Comparison of ENCODE assay signal across 9 cellular contexts in the genomic region with DNA sequence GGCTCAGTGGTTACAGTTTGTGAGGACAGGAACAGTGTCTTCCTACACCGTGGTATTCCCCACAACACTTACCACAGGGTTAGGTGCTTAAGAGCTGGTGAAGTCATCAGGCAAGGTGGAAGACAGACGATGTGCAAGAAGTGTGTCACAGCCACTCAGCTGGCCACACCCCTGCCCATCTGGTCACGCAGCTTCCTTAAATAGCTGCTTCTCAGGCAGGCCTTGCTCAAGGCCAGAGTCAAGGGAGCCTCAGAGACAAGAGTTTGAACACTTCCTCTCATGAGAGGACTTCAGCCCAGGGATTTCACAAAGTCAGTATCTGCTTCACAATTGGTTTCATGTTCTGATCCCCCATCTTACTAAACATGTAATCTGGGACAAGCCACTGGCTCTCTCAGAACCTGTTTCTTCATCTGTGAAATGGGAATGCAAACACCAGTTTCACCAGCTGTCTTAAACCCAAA.
A peak's percentile ranks its signal among the peaks of the same experiment; 100 is the strongest.
DNase-seq lines count a peak whose midpoint lies in the region; ATAC-seq lines count a peak whose summit lies in the region.
"Had no signal": no experiment of that assay in that cellular context is flagged by ENCODE, and none has a peak within 500 bp of the region (broad histone marks: within the 10 kb centered on the region; RNA-seq: fewer than 3 reads in every experiment).

No MANE protein-coding gene starts in this region.

- no peak overlapping the region for H3K18ac ChIP-seq in trophoblast cell (ENCODE audit: low read length)

- no peaks in the 10 kb centered on the region for H3K4me1 Mint-ChIP-seq in central memory CD8-positive, alpha-beta T cell

- DNase-seq in KG1 (lab: John Stamatoyannopoulos, UW): peak; percentile 29
- DNase-seq in central memory CD8-positive, alpha-beta T cell (ENCODE audit: low spot score in 2 of 2): peak in 1 of 2 donors; percentile 12
- peak; percentile 63 to 64 for DNase-seq in trophoblast cell
- no peak for DNase-seq in activated naive CD4-positive, alpha-beta T cell (lab: John Stamatoyannopoulos, UW)
- no peak for DNase-seq in NCI-H345 treated with DMSO at 0.1 percent for 48 hours (lab: John Stamatoyannopoulos, UW; ENCODE audit: unreplicated experiment)
- no peak for DNase-seq in HAP-1 (ENCODE audit: low spot score in 2 of 2)

- H4K8ac ChIP-seq in trophoblast cell (ENCODE audit: low read depth, low read length): no peak overlapping the region

- no peak overlapping the region for H4K12ac ChIP-seq in trophoblast cell (ENCODE audit: low read depth, low read length)

- in situ Hi-C loops in HAP-1 (cut with MboI; ENCODE audit: low sequenced_read_pairs): no loop called here

- H3K4me3 ChIP-seq in trophoblast cell (ENCODE audit: low read depth, low read length) (no peak overlapping the region), HAP-1 (no peak overlapping the region)

- WGBS in trophoblast cell (ENCODE audit: extremely low coverage, insufficient coverage, insufficient read length): no CpG with 5 or more reads among the region's 3 CpGs

- no peak overlapping the region for H3K4me3 Mint-ChIP-seq in central memory CD8-positive, alpha-beta T cell

- no peak overlapping the region for H3K27ac Mint-ChIP-seq in central memory CD8-positive, alpha-beta T cell (ENCODE audit: low read depth)

- H2AFZ ChIP-seq in trophoblast cell (ENCODE audit: insufficient read depth, low read length, poor library complexity): no peak overlapping the region

- no peak overlapping the region for H3K4ac ChIP-seq in trophoblast cell (ENCODE audit: low read depth, low read length)

- H2AK5ac ChIP-seq in trophoblast cell (ENCODE audit: low read length): no peak overlapping the region

- no peak overlapping the region for H3K27ac ChIP-seq in trophoblast cell (ENCODE audit: low read depth, low read length)

- H3K36me3 ChIP-seq in trophoblast cell (ENCODE audit: control insufficient read depth in 1 of 2, insufficient read depth in 2 of 2, low read length in 2 of 2) (no peaks in the 10 kb centered on the region), HAP-1 (replicated peaks) (no peaks in the 10 kb centered on the region)

- H3K23ac ChIP-seq in trophoblast cell (ENCODE audit: low read length): no peak overlapping the region

- no peaks in the 10 kb centered on the region for H3K79me2 ChIP-seq in trophoblast cell (ENCODE audit: control insufficient read depth, insufficient read depth, low read length, poor library complexity)

- no peak overlapping the region for H3K4me2 ChIP-seq in trophoblast cell (ENCODE audit: low read length)

- H4K91ac ChIP-seq in trophoblast cell (ENCODE audit: low read depth, low read length): no peak overlapping the region

- no peaks in the 10 kb centered on the region for H3K27me3 Mint-ChIP-seq in central memory CD8-positive, alpha-beta T cell

- H2BK12ac ChIP-seq in trophoblast cell (ENCODE audit: low read length): no peak overlapping the region

- no peaks in the 10 kb centered on the region for H3K27me3 ChIP-seq in trophoblast cell (ENCODE audit: insufficient read depth, low read length)
- no peaks in the 10 kb centered on the region for H3K27me3 ChIP-seq in HAP-1 (ENCODE audit: low read depth)

- H2BK120ac ChIP-seq in trophoblast cell (ENCODE audit: insufficient read depth, low read length, poor library complexity): no peak overlapping the region

- peak; percentile 94 for ATAC-seq in GM18517 (IDR thresholded peaks at IDR 0.05; ENCODE audit: unreplicated experiment)
- ATAC-seq in GM21786 (IDR thresholded peaks at IDR 0.05; ENCODE audit: unreplicated experiment): peak; percentile 94
- peak; percentile 26 for ATAC-seq in central memory CD8-positive, alpha-beta T cell (replicated peaks; ENCODE audit: extremely low read depth, poor library complexity, severe bottlenecking)
- ATAC-seq: Panc1 had no signal

- H3K4me1 ChIP-seq in trophoblast cell (ENCODE audit: control insufficient read depth in 1 of 2, insufficient read depth in 2 of 2, low read length in 2 of 2) (peaks cover 0 to 6% of the 10 kb centered on the region in 2 experiments), HAP-1 (no peaks in the 10 kb centered on the region)

- H2BK5ac ChIP-seq in trophoblast cell (ENCODE audit: low read depth, low read length, poor library complexity): no peak overlapping the region

- H3K14ac ChIP-seq in trophoblast cell (ENCODE audit: low read length): no peak overlapping the region

- H3K9me3 ChIP-seq in trophoblast cell (ENCODE audit: insufficient read depth, low read depth, low read length) (no peaks in the 10 kb centered on the region), HAP-1 (no peaks in the 10 kb centered on the region)

- H3K9ac ChIP-seq in trophoblast cell (ENCODE audit: low read length): no peak overlapping the region

- no peaks in the 10 kb centered on the region for H3K9me3 Mint-ChIP-seq in central memory CD8-positive, alpha-beta T cell

- no peaks in the 10 kb centered on the region for H3K79me1 ChIP-seq in trophoblast cell (ENCODE audit: low read length)

- no peaks in the 10 kb centered on the region for H3K36me3 Mint-ChIP-seq in central memory CD8-positive, alpha-beta T cell (ENCODE audit: insufficient read depth)

Comparison
In these comparisons a context has a peak if more than half of its experiments do, and no peak if none do; other contexts are left out.
1. ATAC-seq: peak in every context shown above with its lines; median percentile 94 in GM18517; 94 in GM21786; 26 in central memory CD8-positive, alpha-beta T cell.
2. DNase-seq: peak in KG1 (single experiment) and trophoblast cell (2 of 2); none in activated naive CD4-positive, alpha-beta T cell (0 of 4), NCI-H345 treated with DMSO at 0.1 percent for 48 hours (single experiment) and HAP-1 (0 of 2).